16 cellular contexts compared by ENCODE assay signal in the genomic region with DNA sequence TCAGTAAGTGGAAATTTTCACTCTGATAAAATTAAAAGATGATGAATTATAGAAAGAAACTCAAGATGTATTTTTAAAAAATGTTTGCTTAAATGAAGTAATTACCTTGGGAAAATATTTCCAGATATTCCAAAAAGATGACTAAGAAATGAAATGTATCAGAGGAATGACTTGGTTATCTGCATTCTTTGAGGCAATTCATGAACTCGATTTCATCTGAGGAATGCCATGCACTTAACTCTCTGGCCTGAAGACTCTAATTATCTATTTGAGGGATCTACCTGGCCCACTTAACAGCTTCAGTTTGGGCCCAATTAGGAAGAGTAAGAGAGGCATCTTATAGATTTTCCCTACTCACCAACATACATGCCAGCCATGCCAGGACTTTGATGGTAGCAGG.
DNase-seq lines count a peak whose midpoint lies in the region; TF ChIP-seq lines count a peak whose summit lies in the region.
"Had no signal": no experiment of that assay in that cellular context is flagged by ENCODE, and none has a peak within 500 bp of the region (broad histone marks: within the 10 kb centered on the region; RNA-seq: fewer than 3 reads in every experiment).

No MANE protein-coding gene starts in this region.

- CTCF ChIA-PET in BJ (lab: Yijun Ruan, JAX): no interaction called here

- no peaks in the 10 kb centered on the region for H3K27me3 ChIP-seq in BJ (ENCODE audit: control insufficient read depth, insufficient read depth, low read length)
- H3K27me3 ChIP-seq: SJSA1 had no signal

- peak; percentile 3 for DNase-seq in BJ (ENCODE audit: low read depth)
- peak; percentile 20 for DNase-seq in HS-27A (ENCODE audit: low read depth)
- DNase-seq in amniotic epithelial cell (ENCODE audit: low read depth): peak; percentile 19
- peak; percentile 9 for DNase-seq in iris pigment epithelial cell (ENCODE audit: low read depth)
- no peak for DNase-seq in NCI-H774 (lab: John Stamatoyannopoulos, UW)
- DNase-seq in epidermal melanocyte (ENCODE audit: insufficient read length, low spot score): no peak
- DNase-seq in stimulated activated naive CD4-positive, alpha-beta T cell treated with Interleukin-2 at 50 U/mL for 16 hours (lab: John Stamatoyannopoulos, UW): no peak
- DNase-seq in activated CD8-positive, alpha-beta memory T cell treated with anti-CD3 and anti-CD28 coated beads, Interleukin-2, amount 50 U/mL, for 48 hours: no peak
- DNase-seq: DND-41, GF-D8, NCI-H1417, NCI-H187, NCI-H345, NCI-H524 treated with DMSO at 0.1 percent for 48 hours had no signal

- TF ChIP-seq CTCF in BJ (IDR thresholded peaks at IDR 0.05; ENCODE audit: insufficient read depth, low read depth, low read length): no peak

- no peak overlapping the region for H3K4me3 ChIP-seq in BJ (ENCODE audit: low read depth, low read length)
- H3K4me3 ChIP-seq: GM12878, SJSA1 had no signal

- POLR2A ChIA-PET in BJ (lab: Charles Lee): no interaction called here

- peaks cover 1% of the 10 kb centered on the region; the same call in 1 of the 2 replicates for H3K36me3 ChIP-seq in BJ (ENCODE audit: control insufficient read depth, insufficient read depth, low read length)
- H3K36me3 ChIP-seq: SJSA1 had no signal

Comparison
In these comparisons a context has a peak if more than half of its experiments do, and no peak if none do; other contexts are left out.
1. DNase-seq: peak in BJ (single experiment), HS-27A (single experiment), amniotic epithelial cell (single experiment) and iris pigment epithelial cell (single experiment); none in NCI-H774 (single experiment), epidermal melanocyte (single experiment), stimulated activated naive CD4-positive, alpha-beta T cell treated with Interleukin-2 at 50 U/mL for 16 hours (single experiment) and activated CD8-positive, alpha-beta memory T cell treated with anti-CD3 and anti-CD28 coated beads, Interleukin-2, amount 50 U/mL, for 48 hours (single experiment).